ENCODE assay signal across 13 cellular contexts in the genomic region with DNA sequence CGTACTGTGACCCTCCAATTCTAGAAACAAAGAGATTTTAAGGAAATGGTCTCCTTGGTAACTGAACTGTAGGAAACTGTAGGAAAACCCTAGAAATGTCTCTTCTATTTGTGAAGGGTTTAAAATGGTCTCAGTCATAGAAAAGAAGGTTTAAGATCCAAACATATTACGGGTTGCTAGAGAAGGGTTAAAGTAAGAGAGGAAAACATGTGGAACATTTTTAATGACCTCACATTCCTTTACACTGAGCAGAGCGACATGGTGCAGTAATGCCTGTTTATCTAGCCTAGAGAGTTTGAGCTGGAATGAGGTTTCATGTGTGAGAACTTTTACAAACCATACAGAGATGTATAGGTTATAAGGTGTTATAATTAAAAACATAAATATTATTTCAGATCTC. TPM values are rescaled to one million over a fixed set of nuclear protein-coding genes. Genes with fewer than 3 reads are reported as not detected.
DNase-seq lines count a peak whose midpoint lies in the region; ATAC-seq and TF ChIP-seq lines count a peak whose summit lies in the region.
"Had no signal": no experiment of that assay in that cellular context is flagged by ENCODE, and none has a peak within 500 bp of the region (broad histone marks: within the 10 kb centered on the region; RNA-seq: fewer than 3 reads in every experiment).

No MANE protein-coding gene starts in this region.

- no peaks in the 10 kb centered on the region for H3K36me3 ChIP-seq in left ventricle myocardium inferior
- no peaks in the 10 kb centered on the region for H3K36me3 ChIP-seq in right atrium auricular region
- H3K36me3 ChIP-seq in mesendoderm (ENCODE audit: control insufficient read depth, insufficient read depth, low read length) = no peaks in the 10 kb centered on the region
- H3K36me3 ChIP-seq: lower lobe of right lung had no signal

- H4K5ac ChIP-seq in mesendoderm (ENCODE audit: low read length) = no peak overlapping the region

- H4K8ac ChIP-seq in mesendoderm (ENCODE audit: low read depth, low read length) = no peak overlapping the region

- no peak overlapping the region for H3K23ac ChIP-seq in mesendoderm (ENCODE audit: low read length)

- peak overlapping the region; percentile 7 for H3K4me3 ChIP-seq in left ventricle myocardium inferior
- no peak overlapping the region for H3K4me3 ChIP-seq in right atrium auricular region
- H3K4me3 ChIP-seq in choroid plexus epithelial cell (ENCODE audit: low read depth, low read length) = no peak overlapping the region
- H3K4me3 ChIP-seq in mesendoderm (ENCODE audit: low read length) = no peak overlapping the region
- H3K4me3 ChIP-seq: lower lobe of right lung had no signal

- no peaks in the 10 kb centered on the region for H3K79me2 ChIP-seq in mesendoderm (ENCODE audit: control insufficient read depth, insufficient read depth, low read length)

- ATAC-seq in GM21381 (IDR thresholded peaks at IDR 0.05; ENCODE audit: unreplicated experiment) (no peak), HG03039 (IDR thresholded peaks at IDR 0.05; ENCODE audit: unreplicated experiment) (no peak), omental fat pad (ENCODE audit: low FRiP score) (no peak), HG02852 (IDR thresholded peaks at IDR 0.05; ENCODE audit: unreplicated experiment) (no peak)
- ATAC-seq: lower lobe of right lung had no signal

- H3K4me2 ChIP-seq in mesendoderm (ENCODE audit: low read length) = no peak overlapping the region

- intact Hi-C loops in left ventricle myocardium inferior (cut with micrococcal nuclease) = no loop called here

- H2BK120ac ChIP-seq in mesendoderm (ENCODE audit: low read depth, low read length) = no peak overlapping the region

- H3K18ac ChIP-seq in mesendoderm (ENCODE audit: low read length) = no peak overlapping the region

- H3K27me3 ChIP-seq in left ventricle myocardium inferior (ENCODE audit: low read depth) = no peaks in the 10 kb centered on the region
- H3K27me3 ChIP-seq in right atrium auricular region = no peaks in the 10 kb centered on the region
- no peaks in the 10 kb centered on the region for H3K27me3 ChIP-seq in mesendoderm (ENCODE audit: insufficient read depth, low read length, poor library complexity)

- TF ChIP-seq CTCF in left ventricle myocardium inferior (IDR thresholded peaks at IDR 0.05; ENCODE audit: borderline replicate concordance) (no peak), right atrium auricular region (IDR thresholded peaks at IDR 0.05) (no peak), choroid plexus epithelial cell (conservative IDR thresholded peaks at IDR 0.05; ENCODE audit: low read depth, low read length) (no peak), omental fat pad (IDR thresholded peaks at IDR 0.05) (no peak)

- H3K9ac ChIP-seq in mesendoderm (ENCODE audit: low read length) = no peak overlapping the region

- H3K56ac ChIP-seq in mesendoderm (ENCODE audit: low read length) = no peak overlapping the region

- no CpG with 5 or more reads among the region's 3 CpGs for WGBS in mesendoderm (ENCODE audit: extremely low coverage, insufficient coverage, low lambda C conversion rate)

- no peak overlapping the region for H2BK15ac ChIP-seq in mesendoderm (replicated peaks; ENCODE audit: low read depth)

- DNase-seq in left ventricle myocardium inferior (no peak), right atrium auricular region (ENCODE audit: low spot score) (no peak), choroid plexus epithelial cell (ENCODE audit: low read depth) (peak; percentile 88), mesendoderm (peak; percentile 39), omental fat pad (ENCODE audit: low spot score) (no peak)
- DNase-seq: activated naive CD4-positive, alpha-beta T cell treated with Interleukin-2 at 50 U/mL for 16 hours; lower lobe of right lung; NCI-H446 had no signal

- no peaks in the 10 kb centered on the region for H3K9me3 ChIP-seq in left ventricle myocardium inferior (replicated peaks)
- no peaks in the 10 kb centered on the region for H3K9me3 ChIP-seq in right atrium auricular region
- H3K9me3 ChIP-seq: lower lobe of right lung had no signal

- H3K27ac ChIP-seq in left ventricle myocardium inferior (replicated peaks) (no peak overlapping the region), right atrium auricular region (no peak overlapping the region), mesendoderm (ENCODE audit: low read depth, low read length) (no peak overlapping the region)
- H3K27ac ChIP-seq: lower lobe of right lung had no signal

- H2AK5ac ChIP-seq in mesendoderm (ENCODE audit: low read length) = no peak overlapping the region

- H3K4me1 ChIP-seq in left ventricle myocardium inferior (peaks cover 22% of the 10 kb centered on the region), right atrium auricular region (peaks cover 0 to 4% of the 10 kb centered on the region in 2 donors), mesendoderm (ENCODE audit: control insufficient read depth, low read depth, low read length) (no peaks in the 10 kb centered on the region)
- H3K4me1 ChIP-seq: lower lobe of right lung had no signal

- no peak overlapping the region for H2BK5ac ChIP-seq in mesendoderm (ENCODE audit: low read length)

- H3K4ac ChIP-seq in mesendoderm (ENCODE audit: low read depth, low read length) = no peak overlapping the region

- H3K79me1 ChIP-seq in mesendoderm (ENCODE audit: low read length) = no peaks in the 10 kb centered on the region

RNA-seq across cellular contexts. Expression of a gene that starts 36.9 kb away (rescaled TPM):
- total RNA-seq in left ventricle myocardium inferior = 8.5 TPM
- total RNA-seq in right atrium auricular region = 10 to 100 TPM in 1 of 2 donors, 1 to 10 TPM in 1; 3.3 to 18.0 TPM
- polyA plus RNA-seq in mesendoderm (2013, experiment 1 of 2) = not detected
- polyA plus RNA-seq in mesendoderm (2013, experiment 2 of 2) = not detected
- not detected for total RNA-seq in omental fat pad
- total RNA-seq: lower lobe of right lung had no signal
- polyA plus RNA-seq: AG04450, esophagus had no signal

Comparison
In these comparisons a context has a peak if more than half of its experiments do, and no peak if none do; other contexts are left out.
1. DNase-seq: peak in choroid plexus epithelial cell (single experiment) and mesendoderm (single experiment); none in left ventricle myocardium inferior (single experiment), right atrium auricular region (single experiment) and omental fat pad (single experiment).